ENCODE assay signal across 1 cellular context in the genomic region with DNA sequence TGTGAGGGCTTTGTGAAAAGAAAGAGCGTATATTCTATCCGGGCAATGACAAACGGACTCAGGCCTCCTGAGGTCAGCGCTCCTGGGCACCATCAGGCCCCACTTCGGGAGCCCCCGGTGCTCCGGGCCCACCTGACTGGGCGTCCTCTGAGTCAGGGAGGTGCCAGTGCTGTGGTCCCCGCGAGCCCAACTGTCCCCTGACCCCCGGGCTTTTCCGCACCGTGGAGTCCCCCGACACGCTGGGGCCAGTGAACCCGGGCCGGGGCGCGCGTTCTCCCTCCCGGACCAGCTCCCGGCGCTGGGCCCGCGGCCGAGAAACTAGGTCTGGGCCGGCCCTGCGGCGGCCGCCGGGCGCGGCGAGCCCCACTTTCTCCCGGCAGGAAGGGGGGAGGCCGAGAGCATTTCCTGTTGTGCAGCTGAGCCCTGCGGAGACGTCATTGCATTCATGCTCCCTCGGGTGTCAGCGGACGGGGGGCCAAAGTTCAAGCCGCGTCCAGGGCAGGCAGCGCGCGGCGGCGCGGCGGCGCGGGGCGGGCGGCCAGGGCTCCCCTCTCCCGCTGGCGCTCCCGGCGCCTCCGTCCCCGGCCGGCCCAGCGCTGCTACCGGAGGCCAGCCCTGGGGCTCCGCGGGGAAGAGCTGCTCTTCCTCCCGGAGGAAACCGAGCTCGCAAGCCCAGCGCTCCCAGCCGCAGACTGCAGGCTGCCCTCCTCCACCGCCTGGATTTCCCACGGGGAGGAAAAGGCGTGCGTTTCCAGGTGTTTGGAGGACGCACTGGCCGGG.
TF ChIP-seq lines count a peak whose summit lies in the region.

No MANE protein-coding gene starts in this region.

TF ChIP-seq in HepG2, 621 proteins besides CTCF, POLR2A, EP300 and RAD21 (continued from another document):
- TF ChIP-seq, protein P1, sequence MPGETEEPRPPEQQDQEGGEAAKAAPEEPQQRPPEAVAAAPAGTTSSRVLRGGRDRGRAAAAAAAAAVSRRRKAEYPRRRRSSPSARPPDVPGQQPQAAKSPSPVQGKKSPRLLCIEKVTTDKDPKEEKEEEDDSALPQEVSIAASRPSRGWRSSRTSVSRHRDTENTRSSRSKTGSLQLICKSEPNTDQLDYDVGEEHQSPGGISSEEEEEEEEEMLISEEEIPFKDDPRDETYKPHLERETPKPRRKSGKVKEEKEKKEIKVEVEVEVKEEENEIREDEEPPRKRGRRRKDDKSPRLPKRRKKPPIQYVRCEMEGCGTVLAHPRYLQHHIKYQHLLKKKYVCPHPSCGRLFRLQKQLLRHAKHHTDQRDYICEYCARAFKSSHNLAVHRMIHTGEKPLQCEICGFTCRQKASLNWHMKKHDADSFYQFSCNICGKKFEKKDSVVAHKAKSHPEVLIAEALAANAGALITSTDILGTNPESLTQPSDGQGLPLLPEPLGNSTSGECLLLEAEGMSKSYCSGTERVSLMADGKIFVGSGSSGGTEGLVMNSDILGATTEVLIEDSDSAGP (CRISPR knock-in tag; IDR thresholded peaks at IDR 0.05; ENCODE audit: borderline replicate concordance), result peak; percentile 96; the same call in 1 of the 2 replicates
- TF ChIP-seq ZFP36 (IDR thresholded peaks at IDR 0.05; ENCODE audit: borderline replicate concordance, low read depth, low read length, partially characterized antibody) (no peak), ELF1 (CRISPR knock-in tag; IDR thresholded peaks at IDR 0.05) (peak; percentile 81), MEIS1 (CRISPR knock-in tag; IDR thresholded peaks at IDR 0.05; ENCODE audit: borderline replicate concordance) (peak; percentile 52; the same call in 1 of the 2 replicates), HOXA7 (CRISPR knock-in tag; IDR thresholded peaks at IDR 0.05) (no peak), FLYWCH1 (CRISPR knock-in tag; IDR thresholded peaks at IDR 0.05) (no peak), POLR2AphosphoS5 (IDR thresholded peaks at IDR 0.05; ENCODE audit: low read depth, low read length) (peak; percentile 84), TSC22D2 (CRISPR knock-in tag; IDR thresholded peaks at IDR 0.05; ENCODE audit: borderline replicate concordance) (peak; percentile 84), ZNF792 (CRISPR knock-in tag; IDR thresholded peaks at IDR 0.05) (0 out of 2 replicates have a peak, but pooled peaks have one; percentile 41), ZNF564 (CRISPR knock-in tag; IDR thresholded peaks at IDR 0.05) (no peak), GPN1 (CRISPR knock-in tag; IDR thresholded peaks at IDR 0.05; ENCODE audit: borderline replicate concordance) (0 out of 2 replicates have a peak, but pooled peaks have one; percentile 49), TCF12 (IDR thresholded peaks at IDR 0.05) (no peak), TCF12 (CRISPR knock-in tag; IDR thresholded peaks at IDR 0.05) (peak; percentile 57), NCOA1 (CRISPR knock-in tag; IDR thresholded peaks at IDR 0.05) (peak; percentile 66; the same call in 1 of the 2 replicates), SP5 (CRISPR knock-in tag; IDR thresholded peaks at IDR 0.05; ENCODE audit: borderline replicate concordance, low read depth) (no peak; the same call in 1 of the 2 replicates), KMT2B (CRISPR knock-in tag; IDR thresholded peaks at IDR 0.05) (peak; percentile 77), SMYD3 (CRISPR knock-in tag; IDR thresholded peaks at IDR 0.05) (peak; percentile 83), DMAP1 (CRISPR knock-in tag; IDR thresholded peaks at IDR 0.05) (peak; percentile 81), WIZ (CRISPR knock-in tag; IDR thresholded peaks at IDR 0.05) (no peak)
- TF ChIP-seq, protein P2, sequence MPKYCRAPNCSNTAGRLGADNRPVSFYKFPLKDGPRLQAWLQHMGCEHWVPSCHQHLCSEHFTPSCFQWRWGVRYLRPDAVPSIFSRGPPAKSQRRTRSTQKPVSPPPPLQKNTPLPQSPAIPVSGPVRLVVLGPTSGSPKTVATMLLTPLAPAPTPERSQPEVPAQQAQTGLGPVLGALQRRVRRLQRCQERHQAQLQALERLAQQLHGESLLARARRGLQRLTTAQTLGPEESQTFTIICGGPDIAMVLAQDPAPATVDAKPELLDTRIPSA (CRISPR knock-in tag; IDR thresholded peaks at IDR 0.05; ENCODE audit: borderline replicate concordance), result no peak; the same call in 1 of the 2 replicates
